ENCODE assay signal across 23 cellular contexts in the genomic region with DNA sequence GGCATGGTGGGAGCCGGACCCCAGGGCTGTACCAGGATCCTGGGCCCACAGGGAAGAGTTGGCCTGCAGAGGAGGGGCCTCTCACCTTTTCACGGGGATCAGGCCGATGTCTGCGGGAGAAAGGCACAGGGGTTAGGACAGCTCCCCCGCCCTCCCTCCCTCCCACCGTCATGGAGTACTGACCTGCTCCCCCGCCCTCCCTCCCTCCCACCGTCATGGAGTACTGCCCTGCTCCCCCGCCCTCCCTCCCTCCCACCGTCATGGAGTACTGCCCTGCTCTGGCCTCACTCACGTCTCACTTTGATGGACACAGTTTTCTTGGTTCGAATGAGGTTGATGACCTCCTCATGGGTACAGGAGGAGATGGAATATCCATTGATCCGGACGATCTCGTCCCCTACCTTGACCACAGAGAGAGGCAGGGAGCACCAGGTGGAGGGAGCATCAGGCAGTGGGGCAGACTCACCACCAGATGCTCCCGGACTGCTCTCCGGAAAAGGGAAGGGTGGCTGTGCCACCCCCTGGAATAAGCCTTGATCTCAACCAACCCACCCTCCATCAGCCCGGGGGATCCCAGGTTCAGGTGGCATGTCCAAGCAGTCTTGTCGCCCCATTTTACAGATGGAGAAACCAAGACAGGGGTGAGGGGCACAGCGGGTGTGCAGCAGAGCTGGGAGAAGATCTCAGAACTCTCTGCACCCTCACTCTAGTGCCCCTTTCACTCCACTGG. TPM values are rescaled to one million over a fixed set of nuclear protein-coding genes. Genes with fewer than 3 reads are reported as not detected.
"Had no signal": no experiment of that assay in that cellular context is flagged by ENCODE, and none has a peak within 500 bp of the region (broad histone marks: within the 10 kb centered on the region; RNA-seq: fewer than 3 reads in every experiment).

No MANE protein-coding gene starts in this region.

- DNase-seq: activated CD4-positive, alpha-beta T cell treated with anti-CD3 and anti-CD28 coated beads for 48 hours; activated CD4-positive, alpha-beta T cell treated with anti-CD3 and anti-CD28 coated beads, Interleukin-2, amount 50 U/mL, for 48 hours; activated CD4-positive, CD25-positive, alpha-beta regulatory T cell treated with anti-CD3 and anti-CD28 coated beads, Interleukin-2, amount 50 U/mL, for 72 hours; activated CD8-positive, alpha-beta memory T cell treated with anti-CD3 and anti-CD28 coated beads, Interleukin-2, amount 10 ng/mL, durations not matched to agents 7 days and 5 days; activated effector memory CD4-positive, alpha-beta T cell treated with Interleukin-2 at 50 U/mL for 16 hours; activated naive CD4-positive, alpha-beta T cell; activated T-cell treated with anti-CD3 and anti-CD28 coated beads, Interleukin-2, amount 50 U/mL, for 24 hours; aorta; Karpas-422; MM.1S; NCI-H1105; NCI-H1436; NCI-H1694 treated with DMSO at 0.1 percent for 48 hours; NCI-H2029 treated with DMSO at 0.1 percent for 48 hours; NCI-H510A treated with DMSO at 0.1 percent for 48 hours; PC-3; SHP77 treated with DMSO at 0.1 percent for 48 hours had no signal

- H3K4me3 ChIP-seq: breast epithelium had no signal

- H3K36me3 ChIP-seq: breast epithelium had no signal

- H3K27me3 ChIP-seq: breast epithelium had no signal

- H3K27me3 Mint-ChIP-seq: activated naive CD4-positive, alpha-beta T cell treated with anti-CD3 and anti-CD28 coated beads, Interleukin-2, amount 50 U/mL, for 24 hours had no signal

- H3K36me3 Mint-ChIP-seq: activated CD8-positive, alpha-beta memory T cell treated with anti-CD3 and anti-CD28 coated beads, Interleukin-2, amount 10 ng/mL, durations not matched to agents 7 days and 5 days; activated naive CD4-positive, alpha-beta T cell treated with anti-CD3 and anti-CD28 coated beads, Interleukin-2, amount 50 U/mL, for 24 hours; WTC11 had no signal

- H3K9me3 ChIP-seq: breast epithelium had no signal

- H3K27ac ChIP-seq: breast epithelium had no signal

- H3K9me3 Mint-ChIP-seq: activated naive CD4-positive, alpha-beta T cell treated with anti-CD3 and anti-CD28 coated beads, Interleukin-2, amount 50 U/mL, for 24 hours; activated T-cell treated with anti-CD3 and anti-CD28 coated beads, Interleukin-2, amount 50 U/mL, for 24 hours; activated T-helper 1 cell treated with anti-CD3 and anti-CD28 coated beads, Interleukin-12 subunit alpha, Interleukin-12 subunit beta, Interleukin-2, Interleukin-4 antibody, amounts not matched to agents 30 ng/mL and 10 ng/mL and 1 ng/mL, durations not matched to agents 14 hours and 24 hours and 36 hours; T-helper 1 cell treated with Interleukin-12 subunit alpha and Interleukin-12 subunit beta and Interleukin-4 antibody, amounts not matched to agents 30 μg/mL and 1 μg/mL, for 36 hours; WTC11 had no signal

- H3K4me1 Mint-ChIP-seq: activated CD8-positive, alpha-beta memory T cell treated with anti-CD3 and anti-CD28 coated beads, Interleukin-2, amount 10 ng/mL, durations not matched to agents 7 days and 5 days; activated naive CD4-positive, alpha-beta T cell treated with anti-CD3 and anti-CD28 coated beads, Interleukin-2, amount 50 U/mL, for 24 hours had no signal

- ATAC-seq: activated CD8-positive, alpha-beta memory T cell treated with anti-CD3 and anti-CD28 coated beads, Interleukin-2, amount 10 ng/mL, durations not matched to agents 7 days and 5 days had no signal

- H3K4me3 Mint-ChIP-seq: activated CD8-positive, alpha-beta memory T cell treated with anti-CD3 and anti-CD28 coated beads, Interleukin-2, amount 10 ng/mL, durations not matched to agents 7 days and 5 days; activated naive CD4-positive, alpha-beta T cell treated with anti-CD3 and anti-CD28 coated beads, Interleukin-2, amount 50 U/mL, for 24 hours; activated T-cell treated with anti-CD3 and anti-CD28 coated beads, Interleukin-2, amount 50 U/mL, for 24 hours; activated T-helper 1 cell treated with anti-CD3 and anti-CD28 coated beads, Interleukin-12 subunit alpha, Interleukin-12 subunit beta, Interleukin-2, Interleukin-4 antibody, amounts not matched to agents 30 ng/mL and 10 ng/mL and 1 ng/mL, durations not matched to agents 14 hours and 24 hours and 36 hours; T-helper 1 cell treated with Interleukin-12 subunit alpha and Interleukin-12 subunit beta and Interleukin-4 antibody, amounts not matched to agents 30 μg/mL and 1 μg/mL, for 36 hours; WTC11 had no signal

- H3K27ac Mint-ChIP-seq: activated CD8-positive, alpha-beta memory T cell treated with anti-CD3 and anti-CD28 coated beads, Interleukin-2, amount 10 ng/mL, durations not matched to agents 7 days and 5 days; activated naive CD4-positive, alpha-beta T cell treated with anti-CD3 and anti-CD28 coated beads, Interleukin-2, amount 50 U/mL, for 24 hours; activated T-cell treated with anti-CD3 and anti-CD28 coated beads, Interleukin-2, amount 50 U/mL, for 24 hours; activated T-helper 1 cell treated with anti-CD3 and anti-CD28 coated beads, Interleukin-12 subunit alpha, Interleukin-12 subunit beta, Interleukin-2, Interleukin-4 antibody, amounts not matched to agents 30 ng/mL and 10 ng/mL and 1 ng/mL, durations not matched to agents 14 hours and 24 hours and 36 hours; T-helper 1 cell treated with Interleukin-12 subunit alpha and Interleukin-12 subunit beta and Interleukin-4 antibody, amounts not matched to agents 30 μg/mL and 1 μg/mL, for 36 hours; WTC11 had no signal

- H3K4me1 ChIP-seq: breast epithelium had no signal

RNA-seq across cellular contexts. Expression of gene USH1C, which starts 17.1 kb away (rescaled TPM):
- total RNA-seq: activated CD8-positive, alpha-beta memory T cell treated with anti-CD3 and anti-CD28 coated beads, Interleukin-2, amount 10 ng/mL, durations not matched to agents 7 days and 5 days; activated T-helper 1 cell treated with anti-CD3 and anti-CD28 coated beads, Interleukin-12 subunit alpha, Interleukin-12 subunit beta, Interleukin-2, Interleukin-4 antibody, amounts not matched to agents 30 ng/mL and 10 ng/mL and 1 ng/mL, durations not matched to agents 14 hours and 24 hours and 36 hours; aorta; PC-3; SK-MEL-5 had no signal

RNA-seq across cellular contexts. Expression of gene OTOG, which starts 20.0 kb away (rescaled TPM):
- total RNA-seq: activated CD8-positive, alpha-beta memory T cell treated with anti-CD3 and anti-CD28 coated beads, Interleukin-2, amount 10 ng/mL, durations not matched to agents 7 days and 5 days; activated T-helper 1 cell treated with anti-CD3 and anti-CD28 coated beads, Interleukin-12 subunit alpha, Interleukin-12 subunit beta, Interleukin-2, Interleukin-4 antibody, amounts not matched to agents 30 ng/mL and 10 ng/mL and 1 ng/mL, durations not matched to agents 14 hours and 24 hours and 36 hours; aorta; breast epithelium; PC-3; SK-MEL-5 had no signal
- polyA plus RNA-seq: aorta had no signal

RNA-seq across cellular contexts. Expression of gene ABCC8, which starts 50.5 kb away (rescaled TPM):
- total RNA-seq: PC-3 had no signal
